8 cellular contexts compared by ENCODE assay signal in genomic region chr22:42344391-42344861, GRCh38.
A peak's percentile ranks its signal among the peaks of the same experiment; 100 is the strongest.
DNase-seq lines count a peak whose midpoint lies in the region; ATAC-seq and TF ChIP-seq lines count a peak whose summit lies in the region.

No MANE protein-coding gene starts in this region.

- H3K27ac ChIP-seq in gastrocnemius medialis (peak overlapping the region in 3 of 4 donors; percentile 31 to 59 (median 53)), colonic mucosa (no peak overlapping the region)

- no peak for ATAC-seq in activated B cell treated with CpG ODN at 0.5 μM for 24 hours (ENCODE audit: low read depth)
- ATAC-seq in left ventricle myocardium superior = peak; percentile 74
- no peak for ATAC-seq in gastrocnemius medialis

- in situ Hi-C loops in gastrocnemius medialis (cut with MboI; ENCODE audit: low sequenced_read_pairs in 4 of 4) = no loop called here

- no peaks in the 10 kb centered on the region for H3K9me3 ChIP-seq in gastrocnemius medialis
- no peaks in the 10 kb centered on the region for H3K9me3 ChIP-seq in colonic mucosa

- H3K27me3 ChIP-seq in gastrocnemius medialis (peaks cover 10 to 15% (median 13%) of the 10 kb centered on the region in 3 donors), colonic mucosa (no peaks in the 10 kb centered on the region)

- no peak for TF ChIP-seq POLR2A in gastrocnemius medialis (IDR thresholded peaks at IDR 0.05)

- H3K36me3 Mint-ChIP-seq in activated B cell treated with CpG ODN at 0.5 μM for 24 hours (ENCODE audit: low read depth) = no peaks in the 10 kb centered on the region

- no peak overlapping the region for H3K27ac Mint-ChIP-seq in activated B cell treated with CpG ODN at 0.5 μM for 24 hours

- peak overlapping the region in 1 of 2 donors; percentile 24 for H3K9ac ChIP-seq in colonic mucosa (ENCODE audit: low read depth in 2 of 2, low read length in 2 of 2)

- H3K36me3 ChIP-seq in gastrocnemius medialis (no peaks in the 10 kb centered on the region), colonic mucosa (no peaks in the 10 kb centered on the region)

- intact Hi-C loops in activated B cell treated with CpG ODN at 0.5 μM for 24 hours (cut with micrococcal nuclease) (no loop called here), left ventricle myocardium superior (cut with micrococcal nuclease) (no loop called here), gastrocnemius medialis (cut with DNase I; ENCODE audit: low total_unique reads) (no loop called here), colonic mucosa (cut with DNase I) (no loop called here)

- H3K4me3 Mint-ChIP-seq in activated B cell treated with CpG ODN at 0.5 μM for 24 hours = peak overlapping the region; percentile 56

- POLR2A ChIA-PET in activated B cell treated with CpG ODN at 0.5 μM for 24 hours (lab: Charles Lee) = interaction anchor here (0.6 kb wide), 1 partner anchor 87 kb away, joined by 4 read pairs; the partner anchor contains the start of gene NFAM1

- peaks cover 12% of the 10 kb centered on the region for H3K4me1 Mint-ChIP-seq in activated B cell treated with CpG ODN at 0.5 μM for 24 hours

- DNase-seq in GM03348 (ENCODE audit: low spot score) = peak; percentile 82
- no peak for DNase-seq in activated B cell treated with CpG ODN at 0.5 μM for 24 hours
- peak; percentile 75 for DNase-seq in left ventricle myocardium superior
- DNase-seq in gastrocnemius medialis = no peak
- no peak for DNase-seq in NCI-H2029 (lab: John Stamatoyannopoulos, UW)
- no peak for DNase-seq in colonic mucosa
- DNase-seq in activated naive CD4-positive, alpha-beta T cell treated with Interleukin-2 at 50 U/mL for 16 hours = no peak
- no peak for DNase-seq in KG1 (lab: John Stamatoyannopoulos, UW)

- CTCF ChIA-PET in activated B cell treated with CpG ODN at 0.5 μM for 24 hours (lab: Charles Lee) = no interaction called here

- peaks cover 32% of the 10 kb centered on the region for H3K27me3 Mint-ChIP-seq in activated B cell treated with CpG ODN at 0.5 μM for 24 hours

- H3K4me1 ChIP-seq in gastrocnemius medialis = peaks cover 0 to 3% of the 10 kb centered on the region in 2 donors
- no peaks in the 10 kb centered on the region for H3K4me1 ChIP-seq in colonic mucosa

- H3K4me3 ChIP-seq in gastrocnemius medialis (peak overlapping the region; percentile 17 to 40 (median 33)), colonic mucosa (no peak overlapping the region)

- no peak for TF ChIP-seq CTCF in activated B cell treated with CpG ODN at 0.5 μM for 24 hours (IDR thresholded peaks at IDR 0.05)
- TF ChIP-seq CTCF in gastrocnemius medialis (IDR thresholded peaks at IDR 0.05 in 4 of 5, conservative IDR thresholded peaks at IDR 0.05 in 1 of 5) = no peak
- no peak for TF ChIP-seq CTCF in colonic mucosa (IDR thresholded peaks at IDR 0.05)

- no peaks in the 10 kb centered on the region for H3K9me3 Mint-ChIP-seq in activated B cell treated with CpG ODN at 0.5 μM for 24 hours

Comparison
In these comparisons a context has a peak if more than half of its experiments do, and no peak if none do; other contexts are left out.
1. DNase-seq: peak in GM03348 (single experiment) and left ventricle myocardium superior (single experiment); none in activated B cell treated with CpG ODN at 0.5 μM for 24 hours (single experiment), gastrocnemius medialis (0 of 2), NCI-H2029 (single experiment), colonic mucosa (single experiment), activated naive CD4-positive, alpha-beta T cell treated with Interleukin-2 at 50 U/mL for 16 hours (single experiment) and KG1 (single experiment).